25 cellular contexts compared by ENCODE assay signal in genomic region chr4:48470135-48470534, GRCh38. TPM values are rescaled to one million over a fixed set of nuclear protein-coding genes. Genes with fewer than 3 reads are reported as not detected.
"Had no signal": no experiment of that assay in that cellular context is flagged by ENCODE, and none has a peak within 500 bp of the region (broad histone marks: within the 10 kb centered on the region; RNA-seq: fewer than 3 reads in every experiment).

No MANE protein-coding gene starts in this region.

- H3K9me3 ChIP-seq: colonic mucosa, heart left ventricle, mucosa of descending colon, ovary, right atrium auricular region, sigmoid colon, stomach, thoracic aorta, transverse colon had no signal

- ATAC-seq: heart left ventricle; left colon; left ventricle myocardium superior; mucosa of descending colon; natural killer cell; stimulated activated naive B cell treated with anti-CD40 and anti-IgM and Interleukin-4, amounts not matched to agents 10 μg/mL and 1 μg/mL and 100 μg/mL, for 72 hours had no signal

- H3K27me3 ChIP-seq: colonic mucosa, heart left ventricle, ovary, right atrium auricular region, sigmoid colon, stomach, transverse colon had no signal

- H3K4me3 ChIP-seq: colonic mucosa, heart left ventricle, mucosa of descending colon, ovary, right atrium auricular region, sigmoid colon, skin epidermis, stomach, thoracic aorta, transverse colon had no signal

- H3K4me1 ChIP-seq: colonic mucosa, heart left ventricle, right atrium auricular region, sigmoid colon, stomach, transverse colon had no signal

- H3K4me1 Mint-ChIP-seq: natural killer cell had no signal

- H3K36me3 Mint-ChIP-seq: natural killer cell; stimulated activated naive B cell treated with anti-CD40 and anti-IgM and Interleukin-4, amounts not matched to agents 10 μg/mL and 1 μg/mL and 100 μg/mL, for 72 hours had no signal

- H3K36me3 ChIP-seq: colonic mucosa, heart left ventricle, ovary, right atrium auricular region, sigmoid colon, stomach, thoracic aorta, transverse colon had no signal

- H3K4me3 Mint-ChIP-seq: natural killer cell; stimulated activated naive B cell treated with anti-CD40 and anti-IgM and Interleukin-4, amounts not matched to agents 10 μg/mL and 1 μg/mL and 100 μg/mL, for 72 hours had no signal

- DNase-seq: colonic mucosa; dermis blood vessel endothelial cell; erythroblast; foreskin melanocyte; heart left ventricle; left colon; left ventricle myocardium superior; mucosa of descending colon; natural killer cell; ovary; sigmoid colon; stimulated activated CD4-positive, alpha-beta T cell treated with anti-CD3 and anti-CD28 coated beads, Interleukin-2, amount 100 ng/mL, for 24 hours; stimulated activated CD4-positive, alpha-beta T cell treated with anti-CD3 and anti-CD28 coated beads, Interleukin-4, amount 100 ng/mL, for 4 hours; stimulated activated naive B cell treated with anti-CD40 and anti-IgM and Interleukin-4, amounts not matched to agents 10 μg/mL and 1 μg/mL and 100 μg/mL, for 72 hours; stomach; transverse colon had no signal

- H3K27ac ChIP-seq: colonic mucosa, heart left ventricle, ovary, right atrium auricular region, sigmoid colon, skin epidermis, stomach, thoracic aorta, transverse colon had no signal

- H3K9me3 Mint-ChIP-seq: natural killer cell; stimulated activated naive B cell treated with anti-CD40 and anti-IgM and Interleukin-4, amounts not matched to agents 10 μg/mL and 1 μg/mL and 100 μg/mL, for 72 hours had no signal

- H3K27ac Mint-ChIP-seq: natural killer cell; stimulated activated naive B cell treated with anti-CD40 and anti-IgM and Interleukin-4, amounts not matched to agents 10 μg/mL and 1 μg/mL and 100 μg/mL, for 72 hours had no signal

RNA-seq across cellular contexts. Expression of gene SLC10A4, which starts 13.0 kb away (rescaled TPM):
- total RNA-seq: dermis blood vessel endothelial cell, endothelial cell of umbilical vein, left ventricle myocardium superior, mesenteric fat pad, right atrium auricular region, ureter had no signal

RNA-seq across cellular contexts. Expression of gene ZAR1, which starts 19.9 kb away (rescaled TPM):
- total RNA-seq: colonic mucosa, dermis blood vessel endothelial cell, endothelial cell of umbilical vein, heart left ventricle, kidney epithelial cell, left colon, left ventricle myocardium superior, lung microvascular endothelial cell, mesenteric fat pad, mucosa of descending colon, natural killer cell, ovary, posterior vena cava, right atrium auricular region, sigmoid colon, stomach, transverse colon, ureter had no signal
